In the genomic region with DNA sequence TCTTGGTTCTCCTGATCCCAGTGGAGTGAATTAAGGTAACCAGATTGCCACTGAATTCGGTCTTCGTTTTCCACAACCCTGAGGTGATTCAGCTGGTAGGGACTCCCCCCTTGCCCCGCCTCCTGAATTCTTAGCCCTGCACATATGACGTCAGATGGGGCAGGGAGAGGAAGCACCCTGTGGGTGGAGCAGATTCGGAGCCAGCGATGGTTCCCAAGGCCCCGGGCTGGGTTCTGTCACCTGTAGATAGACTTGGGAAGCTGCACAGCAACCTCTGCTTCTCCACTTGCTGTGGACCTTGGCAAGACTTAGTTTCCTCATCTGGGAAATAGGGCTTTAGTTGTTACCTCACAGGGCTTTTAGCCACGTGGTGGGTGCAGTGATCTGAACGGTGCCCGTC, we compare ENCODE assay signal across 1 cellular context.
TF ChIP-seq lines count a peak whose summit lies in the region.

No MANE protein-coding gene starts in this region.

TF ChIP-seq in K562, 482 proteins besides CTCF, POLR2A, EP300 and RAD21 (continued from another document):
- TF ChIP-seq, protein P1, sequence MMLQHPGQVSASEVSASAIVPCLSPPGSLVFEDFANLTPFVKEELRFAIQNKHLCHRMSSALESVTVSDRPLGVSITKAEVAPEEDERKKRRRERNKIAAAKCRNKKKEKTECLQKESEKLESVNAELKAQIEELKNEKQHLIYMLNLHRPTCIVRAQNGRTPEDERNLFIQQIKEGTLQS (IDR thresholded peaks at IDR 0.05), result peak; percentile 49
- TF ChIP-seq, protein P1 (CRISPR knock-in tag; conservative IDR thresholded peaks at IDR 0.05), result no peak
- TF ChIP-seq TBL1XR1 (IDR thresholded peaks at IDR 0.05; ENCODE audit: low read length in 2 of 2), result no peak
- TF ChIP-seq ZNF316 (IDR thresholded peaks at IDR 0.05), result peak; percentile 12; the same call in 1 of the 2 replicates
- TF ChIP-seq CREM (IDR thresholded peaks at IDR 0.05; ENCODE audit: low read depth), result peak; percentile 64
- no peak for TF ChIP-seq ZNF695 (CRISPR knock-in tag; IDR thresholded peaks at IDR 0.05)
- 0 out of 2 replicates have a peak, but pooled peaks have one; percentile 26 for TF ChIP-seq JUND (IDR thresholded peaks at IDR 0.05; ENCODE audit: borderline replicate concordance, low read depth, low read length)
- TF ChIP-seq JUND (tag; IDR thresholded peaks at IDR 0.05; ENCODE audit: borderline replicate concordance, low read depth, low read length), result no peak; the same call in 2 of the 3 replicates
- TF ChIP-seq ZNF253 (CRISPR knock-in tag; conservative IDR thresholded peaks at IDR 0.05), result no peak
- peak; percentile 63; the same call in 1 of the 2 replicates for TF ChIP-seq ATF7 (IDR thresholded peaks at IDR 0.05)
- no peak for TF ChIP-seq ZNF785 (CRISPR knock-in tag; IDR thresholded peaks at IDR 0.05)
